ENCODE assay signal across 8 cellular contexts in genomic region chr5:66596791-66597757, GRCh38. TPM values are rescaled to one million over a fixed set of nuclear protein-coding genes. Genes with fewer than 3 reads are reported as not detected.
DNase-seq lines count a peak whose midpoint lies in the region; ATAC-seq and TF ChIP-seq lines count a peak whose summit lies in the region.

No MANE protein-coding gene starts in this region.

- no peak for TF ChIP-seq RAD21 in SK-N-SH (IDR thresholded peaks at IDR 0.05; ENCODE audit: low read length)

- no peak overlapping the region for H3K9ac ChIP-seq in SK-N-SH

- TF ChIP-seq EP300 in SK-N-SH (IDR thresholded peaks at IDR 0.05; ENCODE audit: borderline replicate concordance in 1 of 2, low read depth in 1 of 2, low read length in 1 of 2), result no peak

- H3K4me2 ChIP-seq in SK-N-SH, result peak overlapping the region; percentile 91

- WGBS in SK-N-SH (ENCODE audit: low lambda C conversion rate), result 2% methylated on average over 28 of the region's 76 CpGs

- DNase-seq in Ammon's horn (ENCODE audit: low spot score) (peak; percentile 57), HL-60 (ENCODE audit: low read depth in 1 of 2, low spot score in 1 of 2) (no peak), SK-N-SH (peak; percentile 69), epithelial cell of esophagus (ENCODE audit: low read depth) (peak; percentile 71), mesothelial cell of epicardium (ENCODE audit: low spot score in 2 of 2, unreplicated experiment in 2 of 2) (peak; percentile 27 to 64), upper lobe of right lung (peak; percentile 83)
- DNase-seq in effector CD4-positive, alpha-beta T cell, result no peak

- H3F3A ChIP-seq in SK-N-SH (replicated peaks; ENCODE audit: insufficient read depth), result no peaks in the 10 kb centered on the region

- no peaks in the 10 kb centered on the region for H3K9me3 ChIP-seq in SK-N-SH
- no peaks in the 10 kb centered on the region for H3K9me3 ChIP-seq in upper lobe of right lung

- TF ChIP-seq CTCF in HL-60 (IDR thresholded peaks at IDR 0.05; ENCODE audit: insufficient read depth, low read length), result no peak
- TF ChIP-seq CTCF in SK-N-SH (IDR thresholded peaks at IDR 0.05), result no peak
- peak; percentile 23 for TF ChIP-seq CTCF in epithelial cell of esophagus (IDR thresholded peaks at IDR 0.05; ENCODE audit: insufficient read depth, low read depth, low read length, missing control alignments)
- no peak for TF ChIP-seq CTCF in mesothelial cell of epicardium (IDR thresholded peaks at IDR 0.05; ENCODE audit: unreplicated experiment)
- TF ChIP-seq CTCF in upper lobe of right lung (IDR thresholded peaks at IDR 0.05), result no peak

- H3K9me3 Mint-ChIP-seq in mesothelial cell of epicardium, result no peaks in the 10 kb centered on the region

- peaks cover 83% of the 10 kb centered on the region for H3K27me3 Mint-ChIP-seq in mesothelial cell of epicardium (ENCODE audit: low read depth)

- no peaks in the 10 kb centered on the region for H3K36me3 ChIP-seq in SK-N-SH (replicated peaks in 1 of 2; ENCODE audit: control insufficient read depth in 1 of 2, insufficient read depth in 2 of 2, low read length in 1 of 2)
- H3K36me3 ChIP-seq in upper lobe of right lung, result no peaks in the 10 kb centered on the region

- H3K4me3 Mint-ChIP-seq in mesothelial cell of epicardium, result peak overlapping the region; percentile 78

- peaks cover 0 to 12% of the 10 kb centered on the region in 2 experiments; a peak in 1 of 4 replicates for H3K4me1 ChIP-seq in SK-N-SH (ENCODE audit: control insufficient read depth in 1 of 2, insufficient read depth in 2 of 2, low read depth in 1 of 2, low read length in 1 of 2)
- H3K4me1 ChIP-seq in upper lobe of right lung, result peaks cover 9% of the 10 kb centered on the region

- no peaks in the 10 kb centered on the region for H3K79me2 ChIP-seq in SK-N-SH (ENCODE audit: insufficient read depth)

- peak overlapping the region; percentile 49 for H3K4me3 ChIP-seq in HL-60 (replicated peaks; ENCODE audit: insufficient read depth, low read length)
- H3K4me3 ChIP-seq in SK-N-SH (ENCODE audit: low read depth in 2 of 2, low read length in 1 of 2), result peak overlapping the region; percentile 63 to 81
- H3K4me3 ChIP-seq in epithelial cell of esophagus (ENCODE audit: low read length), result peak overlapping the region; percentile 59
- peak overlapping the region; percentile 70 for H3K4me3 ChIP-seq in upper lobe of right lung

- H3K27me3 ChIP-seq in HL-60 (ENCODE audit: insufficient read depth, poor library complexity, severe bottlenecking) (peaks cover 5% of the 10 kb centered on the region), SK-N-SH (ENCODE audit: insufficient read depth) (peaks cover 34% of the 10 kb centered on the region), upper lobe of right lung (peaks cover 25% of the 10 kb centered on the region)

- H2AFZ ChIP-seq in SK-N-SH (ENCODE audit: low read depth), result peak overlapping the region; percentile 77

- peak; percentile 4 for ATAC-seq in GM18858 (IDR thresholded peaks at IDR 0.05; ENCODE audit: unreplicated experiment)
- ATAC-seq in upper lobe of right lung, result peak; percentile 55

- no peaks in the 10 kb centered on the region for H3K9me2 ChIP-seq in SK-N-SH

- H4K20me1 ChIP-seq in SK-N-SH (ENCODE audit: insufficient read depth), result no peaks in the 10 kb centered on the region

- intact Hi-C loops in upper lobe of right lung (cut with DNase I), result no loop called here

- CTCF ChIA-PET in SK-N-SH (lab: Yijun Ruan, JAX), result interaction anchor here (4.2 kb wide), 1 partner anchor 290 kb away, joined by 26 read pairs; no protein-coding TSS in a partner anchor

- no peak overlapping the region for H3K27ac ChIP-seq in HL-60 (replicated peaks)
- H3K27ac ChIP-seq in SK-N-SH (ENCODE audit: low read depth in 2 of 2, low read length in 1 of 2), result no peak overlapping the region
- H3K27ac ChIP-seq in upper lobe of right lung, result peak overlapping the region; percentile 26

- H3K4me1 Mint-ChIP-seq in mesothelial cell of epicardium, result peaks cover 11% of the 10 kb centered on the region

- no peaks in the 10 kb centered on the region for H3K36me3 Mint-ChIP-seq in mesothelial cell of epicardium

- H3K27ac Mint-ChIP-seq in mesothelial cell of epicardium, result no peak overlapping the region

- POLR2A ChIA-PET in SK-N-SH (lab: Yijun Ruan, JAX), result no interaction called here

TF ChIP-seq in SK-N-SH, 30 proteins besides CTCF, POLR2A, EP300 and RAD21:
- TF ChIP-seq RCOR1 (IDR thresholded peaks at IDR 0.05; ENCODE audit: low read length) (no peak), NFIC (IDR thresholded peaks at IDR 0.05; ENCODE audit: borderline replicate concordance) (no peak), GATA2 (CRISPR knock-in tag; IDR thresholded peaks at IDR 0.05) (no peak), TEAD4 (IDR thresholded peaks at IDR 0.05; ENCODE audit: borderline replicate concordance, insufficient read depth) (no peak), GABPA (IDR thresholded peaks at IDR 0.05; ENCODE audit: low read depth) (no peak), FOSL2 (IDR thresholded peaks at IDR 0.05; ENCODE audit: borderline replicate concordance, low read depth) (no peak), CHD2 (IDR thresholded peaks at IDR 0.05; ENCODE audit: low read length, partially characterized antibody) (no peak), RXRA (IDR thresholded peaks at IDR 0.05; ENCODE audit: borderline replicate concordance, low read depth) (no peak), TAF1 (IDR thresholded peaks at IDR 0.05; ENCODE audit: borderline replicate concordance, low read depth, low read length) (no peak), NRF1 (IDR thresholded peaks at IDR 0.05; ENCODE audit: low read depth, low read length) (no peak), MAX (IDR thresholded peaks at IDR 0.05; ENCODE audit: low read depth) (no peak)
TF ChIP-seq in SK-N-SH: peak in this region for 0.

RNA-seq across cellular contexts. Expression of gene MAST4, which starts 0.9 kb away (rescaled TPM):
- 1.3 and 2.2 TPM in 2 replicates for polyA plus RNA-seq in SK-N-SH (2012; rRNA removed)
- 1.5 and 1.7 TPM in 2 replicates for polyA plus RNA-seq in SK-N-SH (2012; cell fraction: cytosol; rRNA removed)
- 5.8 and 7.1 TPM in 2 replicates for polyA plus RNA-seq in SK-N-SH (2012; cell fraction: nucleus; rRNA removed)
- total RNA-seq in mesothelial cell of epicardium, result 23.3 to 29.8 TPM (median 27.3 TPM) in 3 replicates
- 52.6 TPM for total RNA-seq in upper lobe of right lung

Comparison
In these comparisons a context has a peak if more than half of its experiments do, and no peak if none do; other contexts are left out.
1. DNase-seq: peak in Ammon's horn (single experiment), SK-N-SH (single experiment), epithelial cell of esophagus (single experiment), mesothelial cell of epicardium (2 of 2) and upper lobe of right lung (single experiment); none in HL-60 (0 of 2) and effector CD4-positive, alpha-beta T cell (single experiment).
2. Peak in every context shown above with its lines, with median percentiles within 50 percentile points of each other: H3K4me3 ChIP-seq.